10 cellular contexts compared by ENCODE assay signal in the genomic region with DNA sequence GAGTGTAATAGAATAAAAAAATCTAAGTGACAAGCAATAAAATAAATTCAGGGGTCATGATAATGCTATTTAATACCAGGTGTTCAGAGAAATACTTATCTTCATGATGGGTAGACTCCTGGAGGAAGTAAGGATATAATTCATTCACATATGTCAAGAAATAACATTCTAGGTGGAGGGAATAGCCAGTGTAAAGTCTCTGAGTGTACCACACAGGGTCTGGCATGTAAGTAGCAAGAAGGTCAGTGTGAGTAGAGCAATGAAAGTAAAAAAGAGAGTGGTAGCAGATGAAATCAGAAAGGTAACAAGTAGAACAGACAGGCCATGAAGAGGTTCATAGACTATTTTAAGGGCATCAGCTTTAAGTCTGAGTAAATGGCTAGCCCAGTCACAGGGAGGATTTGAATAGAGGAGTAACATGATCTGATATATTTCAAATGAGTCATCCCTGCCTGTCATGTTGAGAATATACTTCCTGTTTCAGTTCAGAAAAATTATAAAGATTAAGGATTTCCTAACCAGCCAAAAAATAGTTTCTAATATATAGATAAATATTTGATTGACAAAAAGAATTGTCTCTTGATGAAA.
DNase-seq lines count a peak whose midpoint lies in the region; ATAC-seq and TF ChIP-seq lines count a peak whose summit lies in the region.
"Had no signal": no experiment of that assay in that cellular context is flagged by ENCODE, and none has a peak within 500 bp of the region (broad histone marks: within the 10 kb centered on the region; RNA-seq: fewer than 3 reads in every experiment).

No MANE protein-coding gene starts in this region.

- no peak overlapping the region for H3K4me3 Mint-ChIP-seq in CD14-positive monocyte

- no peaks in the 10 kb centered on the region for H3K36me3 Mint-ChIP-seq in CD14-positive monocyte

- peaks cover 0 to 8% (median 3%) of the 10 kb centered on the region in 7 donors for H3K9me3 Mint-ChIP-seq in CD14-positive monocyte

- DNase-seq in A172 (ENCODE audit: low spot score) (peak; percentile 83), HEK293T (ENCODE audit: extremely low spot score) (no peak), NCI-H446 treated with DMSO at 0.1 percent for 48 hours (lab: John Stamatoyannopoulos, UW) (peak; percentile 8), dermis blood vessel endothelial cell (peak; percentile 10), NCI-H187 treated with DMSO at 0.1 percent for 48 hours (lab: John Stamatoyannopoulos, UW) (no peak), CD14-positive monocyte (ENCODE audit: low spot score) (no peak)
- DNase-seq in stimulated activated naive CD4-positive, alpha-beta T cell treated with Interleukin-2 at 50 U/mL for 16 hours (lab: John Stamatoyannopoulos, UW): no peak
- DNase-seq: activated CD8-positive, alpha-beta memory T cell treated with anti-CD3 and anti-CD28 coated beads for 24 hours had no signal

- ATAC-seq in HG02571 (IDR thresholded peaks at IDR 0.05; ENCODE audit: unreplicated experiment): no peak
- ATAC-seq: K562 had no signal

- POLR2A ChIA-PET in HEK293T (lab: Yijun Ruan, JAX): no interaction called here

- intact Hi-C loops in CD14-positive monocyte (cut with micrococcal nuclease): no loop called here

- no peaks in the 10 kb centered on the region for H3K4me1 Mint-ChIP-seq in CD14-positive monocyte

- no peak overlapping the region for H3K27ac Mint-ChIP-seq in CD14-positive monocyte

- no peaks in the 10 kb centered on the region for H3K27me3 Mint-ChIP-seq in CD14-positive monocyte (ENCODE audit: low read depth in 3 of 3)

- TF ChIP-seq CTCF in CD14-positive monocyte (IDR thresholded peaks at IDR 0.05): no peak

- CTCF ChIA-PET in HEK293T (lab: Yijun Ruan, JAX): no interaction called here

TF ChIP-seq in HEK293T, 16 proteins besides CTCF, POLR2A, EP300 and RAD21:
- TF ChIP-seq BHLHE40 (IDR thresholded peaks at IDR 0.05; ENCODE audit: borderline replicate concordance) (no peak), PKNOX1 (IDR thresholded peaks at IDR 0.05) (0 out of 2 replicates have a peak, but pooled peaks have one; percentile 26), SP1 (IDR thresholded peaks at IDR 0.05) (no peak), LEF1 (IDR thresholded peaks at IDR 0.05; ENCODE audit: borderline replicate concordance) (no peak), TARDBP (IDR thresholded peaks at IDR 0.05) (no peak), FOXK2 (IDR thresholded peaks at IDR 0.05) (no peak), FOXA1 (IDR thresholded peaks at IDR 0.05) (no peak)
TF ChIP-seq in HEK293T: peak in this region for 1.

Comparison
In these comparisons a context has a peak if more than half of its experiments do, and no peak if none do; other contexts are left out.
1. DNase-seq: peak in A172 (single experiment), NCI-H446 treated with DMSO at 0.1 percent for 48 hours (single experiment) and dermis blood vessel endothelial cell (single experiment); none in HEK293T (single experiment), NCI-H187 treated with DMSO at 0.1 percent for 48 hours (single experiment), stimulated activated naive CD4-positive, alpha-beta T cell treated with Interleukin-2 at 50 U/mL for 16 hours (single experiment) and CD14-positive monocyte (single experiment).